In genomic region chrX:6226053-6226645, GRCh38 we compare ENCODE assay signal across 9 cellular contexts. TPM values are rescaled to one million over a fixed set of nuclear protein-coding genes. Genes with fewer than 3 reads are reported as not detected.
DNase-seq lines count a peak whose midpoint lies in the region; ATAC-seq, FAIRE-seq and TF ChIP-seq lines count a peak whose summit lies in the region.
"Had no signal": no experiment of that assay in that cellular context is flagged by ENCODE, and none has a peak within 500 bp of the region (broad histone marks: within the 10 kb centered on the region; RNA-seq: fewer than 3 reads in every experiment).

No MANE protein-coding gene starts in this region.

- H3K4me3 ChIP-seq in mammary epithelial cell (replicated peaks in 1 of 3; ENCODE audit: insufficient read depth in 1 of 3, low read depth in 2 of 3, low read length in 3 of 3) (peak overlapping the region; percentile 30 to 52 (median 46)), left lung (peak overlapping the region in 1 of 2 donors; percentile 16), testis (peak overlapping the region; percentile 39 to 59)

- no peaks in the 10 kb centered on the region for H4K20me1 ChIP-seq in mammary epithelial cell (ENCODE audit: insufficient read depth, low read length)

- dilution Hi-C loops in mammary epithelial cell (cut with HindIII; ENCODE audit: low sequenced_read_pairs), result no loop called here

- 8% methylated on average over 2 of the region's 50 CpGs for WGBS in mammary epithelial cell (ENCODE audit: low coverage, missing lambda C conversion rate)
- 0% methylated on average over 10 to 47 of the region's 50 CpGs for WGBS in testis, 2 donors

- no peak for FAIRE-seq in HTR-8/SVneo (lab: Jason Lieb, UNC)

- H3K4me1 Mint-ChIP-seq in T-helper 2 cell treated with Interferon-gamma antibody and Interleukin-4, amounts not matched to agents 5 μg/mL and 100 μg/mL, for 36 hours (ENCODE audit: low read depth), result no peaks in the 10 kb centered on the region
- H3K4me1 Mint-ChIP-seq: activated naive CD4-positive, alpha-beta T cell treated with anti-CD3 and anti-CD28 coated beads, Interleukin-2, amount 50 U/mL, for 24 hours had no signal

- peak overlapping the region; percentile 62 for H2AFZ ChIP-seq in mammary epithelial cell (ENCODE audit: low read depth, low read length)

- H3K27ac Mint-ChIP-seq in T-helper 2 cell treated with Interferon-gamma antibody and Interleukin-4, amounts not matched to agents 5 μg/mL and 100 μg/mL, for 36 hours, result no peak overlapping the region
- H3K27ac Mint-ChIP-seq: activated naive CD4-positive, alpha-beta T cell treated with anti-CD3 and anti-CD28 coated beads, Interleukin-2, amount 50 U/mL, for 24 hours had no signal

- no peaks in the 10 kb centered on the region for H3K9me3 Mint-ChIP-seq in T-helper 2 cell treated with Interferon-gamma antibody and Interleukin-4, amounts not matched to agents 5 μg/mL and 100 μg/mL, for 36 hours
- H3K9me3 Mint-ChIP-seq: activated naive CD4-positive, alpha-beta T cell treated with anti-CD3 and anti-CD28 coated beads, Interleukin-2, amount 50 U/mL, for 24 hours had no signal

- peaks cover 17% of the 10 kb centered on the region for H3K27me3 ChIP-seq in mammary epithelial cell (ENCODE audit: insufficient read depth, low read length)
- peaks cover 41 to 45% of the 10 kb centered on the region in 2 donors for H3K27me3 ChIP-seq in left lung
- no peaks in the 10 kb centered on the region for H3K27me3 ChIP-seq in testis

- no peaks in the 10 kb centered on the region for H3K79me2 ChIP-seq in mammary epithelial cell (ENCODE audit: insufficient read depth, low read length)

- intact Hi-C loops in mammary epithelial cell (cut with micrococcal nuclease), result no loop called here
- intact Hi-C loops in left lung (cut with DNase I), result no loop called here
- intact Hi-C loops in testis (cut with DNase I; ENCODE audit: low total_unique reads), result no loop called here

- TF ChIP-seq POLR2A in testis (IDR thresholded peaks at IDR 0.05), result no peak

- DNase-seq in NCI-H524 (lab: John Stamatoyannopoulos, UW) (peak; percentile 36 to 69), NCI-H524 treated with DMSO at 0.1 percent for 48 hours (lab: John Stamatoyannopoulos, UW) (no peak), mammary epithelial cell (peak; percentile 15), left lung (peak in 1 of 2 donors; percentile 52), testis (peak; percentile 14), HTR-8/SVneo (ENCODE audit: insufficient read length, low spot score) (no peak), DMS153 (lab: John Stamatoyannopoulos, UW) (no peak)
- no peak for DNase-seq in T-helper 2 cell treated with Interferon-gamma antibody and Interleukin-4, amounts not matched to agents 5 μg/mL and 100 μg/mL, for 36 hours (ENCODE audit: low spot score)

- CTCF ChIA-PET in mammary epithelial cell (lab: Charles Lee; ENCODE audit: low non-redundant PET), result no interaction called here

- no peak overlapping the region for H3K9ac ChIP-seq in mammary epithelial cell (ENCODE audit: insufficient read depth, low read length)

- H3K36me3 ChIP-seq in mammary epithelial cell (ENCODE audit: insufficient read depth, low read length) (no peaks in the 10 kb centered on the region), left lung (no peaks in the 10 kb centered on the region), testis (ENCODE audit: low read depth, missing control alignments) (no peaks in the 10 kb centered on the region)

- no peak for TF ChIP-seq CTCF in mammary epithelial cell (conservative IDR thresholded peaks at IDR 0.05 in 1 of 2, IDR thresholded peaks at IDR 0.05 in 1 of 2; ENCODE audit: extremely low read depth in 1 of 2, insufficient read depth in 1 of 2, low read depth in 1 of 2, low read length in 2 of 2)
- no peak for TF ChIP-seq CTCF in left lung (IDR thresholded peaks at IDR 0.05)
- TF ChIP-seq CTCF in testis (IDR thresholded peaks at IDR 0.05), result no peak

- H3K4me1 ChIP-seq in mammary epithelial cell (ENCODE audit: insufficient read depth, low read length) (peaks cover 5% of the 10 kb centered on the region), left lung (no peaks in the 10 kb centered on the region), testis (no peaks in the 10 kb centered on the region)

- H3K4me2 ChIP-seq in mammary epithelial cell (ENCODE audit: insufficient read depth, low read depth, low read length), result peak overlapping the region; percentile 80

- peaks cover 30% of the 10 kb centered on the region for H3K27me3 Mint-ChIP-seq in T-helper 2 cell treated with Interferon-gamma antibody and Interleukin-4, amounts not matched to agents 5 μg/mL and 100 μg/mL, for 36 hours (ENCODE audit: low read depth)

- peak; percentile 37 for ATAC-seq in left lung

- in situ Hi-C loops in mammary epithelial cell (cut with MboI; ENCODE audit: low sequenced_read_pairs in 2 of 2), result loop anchor here in 1 of 2 donors (10.0 kb wide), 1 partner anchor 201 kb away; no protein-coding TSS in a partner anchor

- no peak overlapping the region for H3K4me3 Mint-ChIP-seq in T-helper 2 cell treated with Interferon-gamma antibody and Interleukin-4, amounts not matched to agents 5 μg/mL and 100 μg/mL, for 36 hours
- H3K4me3 Mint-ChIP-seq: activated naive CD4-positive, alpha-beta T cell treated with anti-CD3 and anti-CD28 coated beads, Interleukin-2, amount 50 U/mL, for 24 hours had no signal

- H3K36me3 Mint-ChIP-seq in T-helper 2 cell treated with Interferon-gamma antibody and Interleukin-4, amounts not matched to agents 5 μg/mL and 100 μg/mL, for 36 hours (ENCODE audit: low read depth), result no peaks in the 10 kb centered on the region
- H3K36me3 Mint-ChIP-seq: activated naive CD4-positive, alpha-beta T cell treated with anti-CD3 and anti-CD28 coated beads, Interleukin-2, amount 50 U/mL, for 24 hours had no signal

- no TSS peak for BruUV-seq in mammary epithelial cell (replicated peaks; lab: Mats Ljungman, UMichigan)

- no peak overlapping the region for H3K27ac ChIP-seq in mammary epithelial cell (ENCODE audit: insufficient read depth, low read depth, low read length)
- H3K27ac ChIP-seq in left lung, result no peak overlapping the region
- H3K27ac ChIP-seq in testis, result no peak overlapping the region

- H3K9me3 ChIP-seq in mammary epithelial cell (replicated peaks; ENCODE audit: insufficient read depth, low read length) (no peaks in the 10 kb centered on the region), left lung (no peaks in the 10 kb centered on the region), testis (no peaks in the 10 kb centered on the region)

RNA-seq across cellular contexts. Expression of gene NLGN4X, which starts 2.5 kb away (rescaled TPM):
- total RNA-seq in mammary epithelial cell (1 to 10 TPM in 1 of 2 donors, not detected in 1; 3.2 TPM), left lung (1 to 10 TPM in 1 of 2 donors, under 1 TPM in 1; 0.45 to 1.2 TPM), testis (10 to 100 TPM; 10.4 to 15.9 TPM)
- polyA plus RNA-seq in mammary epithelial cell (0.15 TPM), testis (ENCODE audit: insufficient read depth, low read depth, low replicate concordance) (3.6 TPM)
- not detected for polyA minus RNA-seq in mammary epithelial cell

Comparison
In these comparisons a context has a peak if more than half of its experiments do, and no peak if none do; other contexts are left out.
1. DNase-seq: peak in NCI-H524 (2 of 2), mammary epithelial cell (single experiment) and testis (single experiment); none in NCI-H524 treated with DMSO at 0.1 percent for 48 hours (single experiment), HTR-8/SVneo (single experiment), DMS153 (single experiment) and T-helper 2 cell treated with Interferon-gamma antibody and Interleukin-4, amounts not matched to agents 5 μg/mL and 100 μg/mL, for 36 hours (single experiment).